In the genomic region with DNA sequence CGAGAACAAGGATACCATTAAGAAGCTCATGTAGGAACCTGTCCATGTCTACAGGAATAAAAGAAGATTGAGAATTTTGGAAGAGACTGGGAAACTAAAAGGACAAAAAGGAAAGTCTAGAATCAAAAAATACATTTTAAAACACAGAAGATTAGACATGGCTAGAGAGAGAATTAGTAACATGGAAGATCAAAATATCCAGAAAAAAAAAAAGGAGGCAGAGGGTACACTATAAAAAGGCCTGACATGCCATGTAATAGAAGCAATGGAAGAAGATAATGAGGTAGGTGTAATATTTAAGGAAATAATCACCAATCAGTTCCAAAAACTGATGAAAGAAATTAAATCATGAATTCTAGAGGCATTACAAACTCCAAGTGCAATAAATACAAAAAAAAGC, we compare ENCODE assay signal across 9 cellular contexts. TPM values are rescaled to one million over a fixed set of nuclear protein-coding genes. Genes with fewer than 3 reads are reported as not detected.
"Had no signal": no experiment of that assay in that cellular context is flagged by ENCODE, and none has a peak within 500 bp of the region (broad histone marks: within the 10 kb centered on the region; RNA-seq: fewer than 3 reads in every experiment).

No MANE protein-coding gene starts in this region.

RNA-seq across cellular contexts. Expression of a gene that starts 8.1 kb away (rescaled TPM):
- total RNA-seq: activated CD8-positive, alpha-beta T cell treated with anti-CD3 and anti-CD28 coated beads for 36 hours; cardiac muscle cell; MCF 10A; RPMI7951 had no signal

RNA-seq across cellular contexts. Expression of a gene that starts 46.3 kb away (rescaled TPM):
- total RNA-seq: activated naive CD8-positive, alpha-beta T cell treated with anti-CD3 and anti-CD28 coated beads for 36 hours; MCF 10A; RPMI7951 had no signal

RNA-seq across cellular contexts. Expression of a gene that starts 53.1 kb away (rescaled TPM):
- total RNA-seq: activated CD4-positive, alpha-beta T cell treated with anti-CD3 and anti-CD28 coated beads, Interleukin-2, amount 10 ng/mL, durations not matched to agents 24 days and 14 days; activated CD8-positive, alpha-beta memory T cell treated with anti-CD3 and anti-CD28 coated beads for 36 hours; activated CD8-positive, alpha-beta T cell treated with anti-CD3 and anti-CD28 coated beads for 36 hours; activated naive CD8-positive, alpha-beta T cell treated with anti-CD3 and anti-CD28 coated beads for 36 hours; activated T-cell treated with anti-CD3 and anti-CD28 coated beads, Interleukin-2, amount 50 U/mL, for 72 hours; aorta; cardiac muscle cell; MCF 10A had no signal
- polyA plus RNA-seq: aorta, cardiac muscle cell had no signal
